ENCODE assay signal across 8 cellular contexts in genomic region chr1:150567341-150567716, GRCh38. TPM values are rescaled to one million over a fixed set of nuclear protein-coding genes. Genes with fewer than 3 reads are reported as not detected.
DNase-seq lines count a peak whose midpoint lies in the region; ATAC-seq and TF ChIP-seq lines count a peak whose summit lies in the region.

No MANE protein-coding gene starts in this region.

- H3K36me3 Mint-ChIP-seq in WTC11 = peaks cover 12% of the 10 kb centered on the region
- H3K36me3 Mint-ChIP-seq in natural killer cell treated with Interleukin-12 subunit alpha and Interleukin-12 subunit beta and Interleukin-15 and Interleukin-18, amount 100 ng/mL, for 72 hours = peaks cover 7% of the 10 kb centered on the region

- peak overlapping the region; percentile 100 for H3K27ac Mint-ChIP-seq in WTC11
- peak overlapping the region; percentile 98 to 100 for H3K27ac Mint-ChIP-seq in natural killer cell treated with Interleukin-12 subunit alpha and Interleukin-12 subunit beta and Interleukin-15 and Interleukin-18, amount 100 ng/mL, for 72 hours

- ATAC-seq in HG02973 (IDR thresholded peaks at IDR 0.05; ENCODE audit: unreplicated experiment) (peak; percentile 24), WTC11 (no peak)
- ATAC-seq in natural killer cell treated with Interleukin-12 subunit alpha and Interleukin-12 subunit beta and Interleukin-15 and Interleukin-18, amount 100 ng/mL, for 72 hours = peak; percentile 77 to 79

- H3K27me3 Mint-ChIP-seq in WTC11 (ENCODE audit: low read depth) = no peaks in the 10 kb centered on the region
- no peaks in the 10 kb centered on the region for H3K27me3 Mint-ChIP-seq in natural killer cell treated with Interleukin-12 subunit alpha and Interleukin-12 subunit beta and Interleukin-15 and Interleukin-18, amount 100 ng/mL, for 72 hours

- peak overlapping the region; percentile 57 for H3K4me3 Mint-ChIP-seq in WTC11
- peak overlapping the region; percentile 89 for H3K4me3 Mint-ChIP-seq in natural killer cell treated with Interleukin-12 subunit alpha and Interleukin-12 subunit beta and Interleukin-15 and Interleukin-18, amount 100 ng/mL, for 72 hours

- 50 to 71% methylated on average over 2 to 3 of the region's 3 CpGs for WGBS in ectodermal cell, 2 experiments

- H3K36me3 ChIP-seq in ectodermal cell (ENCODE audit: control insufficient read depth, insufficient read depth, low read length) = peaks cover 7% of the 10 kb centered on the region

- no peak for TF ChIP-seq CTCF in WTC11 (IDR thresholded peaks at IDR 0.05)

- peaks cover 77% of the 10 kb centered on the region for H3K4me1 Mint-ChIP-seq in WTC11
- H3K4me1 Mint-ChIP-seq in natural killer cell treated with Interleukin-12 subunit alpha and Interleukin-12 subunit beta and Interleukin-15 and Interleukin-18, amount 100 ng/mL, for 72 hours (ENCODE audit: low read depth in 2 of 2) = peaks cover 71 to 84% of the 10 kb centered on the region in 2 donors

- no peaks in the 10 kb centered on the region for H3K9me3 Mint-ChIP-seq in WTC11
- no peaks in the 10 kb centered on the region for H3K9me3 Mint-ChIP-seq in natural killer cell treated with Interleukin-12 subunit alpha and Interleukin-12 subunit beta and Interleukin-15 and Interleukin-18, amount 100 ng/mL, for 72 hours

- peak; percentile 68 for DNase-seq in GF-D8 (lab: John Stamatoyannopoulos, UW)
- DNase-seq in WTC11 (ENCODE audit: low spot score) = no peak
- DNase-seq in natural killer cell treated with Interleukin-12 subunit alpha and Interleukin-12 subunit beta and Interleukin-15 and Interleukin-18, amount 100 ng/mL, for 72 hours (ENCODE audit: low spot score) = peak; percentile 83
- no peak for DNase-seq in globus pallidus (ENCODE audit: low spot score)
- DNase-seq in amygdala (lab: John Stamatoyannopoulos, UW) = no peak
- DNase-seq in cortex of kidney (lab: John Stamatoyannopoulos, UW) = no peak

- CTCF ChIA-PET in WTC11 (lab: Charles Lee) = interaction anchor here (0.5 to 7.2 kb wide), 9 partner anchors 7 to 429 kb away, joined by 3 to 68 read pairs (median 4); partner anchors contain the start of genes ENSA and MCL1

- POLR2A ChIA-PET in WTC11 (lab: Charles Lee) = interaction anchor here (0.5 to 5.5 kb wide), 6 partner anchors 10 to 204 kb away, joined by 3 to 124 read pairs (median 9); partner anchors contain the start of genes ENSA, GOLPH3L, MCL1 and RPRD2

- H3K9me3 ChIP-seq in ectodermal cell (ENCODE audit: control insufficient read depth, low read length) = no peaks in the 10 kb centered on the region

- no peaks in the 10 kb centered on the region for H3K27me3 ChIP-seq in ectodermal cell (ENCODE audit: control insufficient read depth, insufficient read depth, low read length, poor library complexity, severe bottlenecking)

- peak overlapping the region; percentile 98 for H3K27ac ChIP-seq in ectodermal cell (ENCODE audit: insufficient read depth, low read depth, low read length, poor library complexity, severe bottlenecking)

- H3K4me3 ChIP-seq in ectodermal cell (ENCODE audit: insufficient read depth, low read depth, low read length) = peak overlapping the region; percentile 19

- H3K4me1 ChIP-seq in ectodermal cell (ENCODE audit: control insufficient read depth, insufficient read depth, low read length) = peaks cover 40% of the 10 kb centered on the region

TF ChIP-seq in WTC11, 78 proteins besides CTCF, POLR2A, EP300 and RAD21 (continues in another document):
- TF ChIP-seq AFF4 (CRISPR knock-in tag; IDR thresholded peaks at IDR 0.05; ENCODE audit: borderline replicate concordance) (no peak), CREM (CRISPR knock-in tag; IDR thresholded peaks at IDR 0.05) (no peak), ZBTB21 (CRISPR knock-in tag; IDR thresholded peaks at IDR 0.05; ENCODE audit: borderline replicate concordance) (no peak), ZMAT4 (CRISPR knock-in tag; IDR thresholded peaks at IDR 0.05) (no peak; the same call in 1 of the 2 replicates), ZNF512 (CRISPR knock-in tag; IDR thresholded peaks at IDR 0.05; ENCODE audit: borderline replicate concordance) (no peak), HMGXB4 (CRISPR knock-in tag; IDR thresholded peaks at IDR 0.05) (no peak), ESRRA (CRISPR knock-in tag; IDR thresholded peaks at IDR 0.05; ENCODE audit: borderline replicate concordance) (no peak), ZNF232 (CRISPR knock-in tag; IDR thresholded peaks at IDR 0.05) (no peak)

RNA-seq across cellular contexts. Expression of gene MCL1, which starts 12.1 kb away (rescaled TPM):
- total RNA-seq in WTC11 (2021) = 191 to 212 TPM (median 204 TPM) in 3 replicates
- 165 TPM for polyA plus RNA-seq in ectodermal cell (2013, experiment 1 of 4)
- polyA plus RNA-seq in ectodermal cell (2013, experiment 2 of 4) = 171 TPM
- 114 TPM for polyA plus RNA-seq in ectodermal cell (2013, experiment 3 of 4)
- polyA plus RNA-seq in ectodermal cell (2013, experiment 4 of 4) = 126 TPM
- 100 to 1,000 TPM; 199 to 333 TPM for total RNA-seq in natural killer cell treated with Interleukin-12 subunit alpha and Interleukin-12 subunit beta and Interleukin-15 and Interleukin-18, amount 100 ng/mL, for 72 hours

RNA-seq across cellular contexts. Expression of gene ADAMTSL4, which starts 18.1 kb away (rescaled TPM):
- 6.6 to 14.7 TPM (median 14.1 TPM) in 3 replicates for total RNA-seq in WTC11 (2021)
- 0.37 TPM for polyA plus RNA-seq in ectodermal cell (2013, experiment 1 of 4)
- polyA plus RNA-seq in ectodermal cell (2013, experiment 2 of 4) = 0.75 TPM
- 0.64 TPM for polyA plus RNA-seq in ectodermal cell (2013, experiment 3 of 4)
- 0.57 TPM for polyA plus RNA-seq in ectodermal cell (2013, experiment 4 of 4)
- 1 to 10 TPM in 1 of 2 donors, under 1 TPM in 1; 0.48 to 1.0 TPM for total RNA-seq in natural killer cell treated with Interleukin-12 subunit alpha and Interleukin-12 subunit beta and Interleukin-15 and Interleukin-18, amount 100 ng/mL, for 72 hours

RNA-seq across cellular contexts. Expression of gene FALEC, which starts 51.8 kb away (rescaled TPM):
- total RNA-seq in WTC11 (2021) = 0.71 to 1.2 TPM (median 1.0 TPM) in 3 replicates
- polyA plus RNA-seq in ectodermal cell (2013, experiment 1 of 4) = 1.2 TPM
- 1.5 TPM for polyA plus RNA-seq in ectodermal cell (2013, experiment 2 of 4)
- 1.2 TPM for polyA plus RNA-seq in ectodermal cell (2013, experiment 3 of 4)
- 0.65 TPM for polyA plus RNA-seq in ectodermal cell (2013, experiment 4 of 4)
- total RNA-seq in natural killer cell treated with Interleukin-12 subunit alpha and Interleukin-12 subunit beta and Interleukin-15 and Interleukin-18, amount 100 ng/mL, for 72 hours = not detected

RNA-seq across cellular contexts. Expression of gene ECM1, which starts 59.4 kb away (rescaled TPM):
- 0.69 to 1.6 TPM (median 0.76 TPM) in 3 replicates for total RNA-seq in WTC11 (2021)
- 1.7 TPM for polyA plus RNA-seq in ectodermal cell (2013, experiment 1 of 4)
- polyA plus RNA-seq in ectodermal cell (2013, experiment 2 of 4) = 1.9 TPM
- 2.3 TPM for polyA plus RNA-seq in ectodermal cell (2013, experiment 3 of 4)
- polyA plus RNA-seq in ectodermal cell (2013, experiment 4 of 4) = 3.2 TPM
- total RNA-seq in natural killer cell treated with Interleukin-12 subunit alpha and Interleukin-12 subunit beta and Interleukin-15 and Interleukin-18, amount 100 ng/mL, for 72 hours = 1 to 10 TPM; 1.2 to 1.9 TPM

Comparison
In these comparisons a context has a peak if more than half of its experiments do, and no peak if none do; other contexts are left out.
1. DNase-seq: peak in GF-D8 (single experiment) and natural killer cell treated with Interleukin-12 subunit alpha and Interleukin-12 subunit beta and Interleukin-15 and Interleukin-18, amount 100 ng/mL, for 72 hours (single experiment); none in WTC11 (single experiment), globus pallidus (single experiment), amygdala (0 of 56) and cortex of kidney (single experiment).